In genomic region chr3:142964150-142964498, GRCh38 we compare ENCODE assay signal across 10 cellular contexts. TPM values are rescaled to one million over a fixed set of nuclear protein-coding genes. Genes with fewer than 3 reads are reported as not detected.
DNase-seq lines count a peak whose midpoint lies in the region; ATAC-seq, FAIRE-seq and TF ChIP-seq lines count a peak whose summit lies in the region.
"Had no signal": no experiment of that assay in that cellular context is flagged by ENCODE, and none has a peak within 500 bp of the region (broad histone marks: within the 10 kb centered on the region; RNA-seq: fewer than 3 reads in every experiment).

No MANE protein-coding gene starts in this region.

- H3K9me3 Mint-ChIP-seq in activated CD4-positive, alpha-beta T cell treated with anti-CD3 and anti-CD28 coated beads for 36 hours (ENCODE audit: low read depth), result no peaks in the 10 kb centered on the region
- H3K9me3 Mint-ChIP-seq in astrocyte (ENCODE audit: unreplicated experiment), result peaks cover 3% of the 10 kb centered on the region

- peak overlapping the region; percentile 95 for H3K4me2 ChIP-seq in astrocyte (ENCODE audit: low read length)

- peak; percentile 39 for ATAC-seq in activated CD4-positive, alpha-beta T cell treated with anti-CD3 and anti-CD28 coated beads for 36 hours

- POLR2A ChIA-PET in activated CD4-positive, alpha-beta T cell treated with anti-CD3 and anti-CD28 coated beads for 36 hours (lab: Charles Lee), result no interaction called here

- H3K4me1 ChIP-seq in astrocyte (ENCODE audit: insufficient read depth, low read length), result peaks cover 4% of the 10 kb centered on the region
- peaks cover 6% of the 10 kb centered on the region for H3K4me1 ChIP-seq in thymus (ENCODE audit: control insufficient read depth, insufficient read depth, low read length)
- H3K4me1 ChIP-seq: colonic mucosa had no signal

- DNase-seq in activated CD4-positive, alpha-beta T cell treated with anti-CD3 and anti-CD28 coated beads for 36 hours, result no peak
- no peak for DNase-seq in activated CD4-positive, alpha-beta T cell treated with anti-CD3 and anti-CD28 coated beads, Interleukin-2, amount 50 U/mL, for 4 hours
- DNase-seq in astrocyte (ENCODE audit: low read depth) (peak; percentile 28), left kidney (ENCODE audit: low read depth, low spot score) (peak; percentile 73), NCI-H2107 (lab: John Stamatoyannopoulos, UW) (no peak), ecto neural progenitor cell (ENCODE audit: low spot score) (no peak)
- DNase-seq in stimulated activated CD4-positive, alpha-beta T cell treated with anti-CD3 and anti-CD28 coated beads, Interleukin-2, amount 100 ng/mL, for 24 hours, result no peak
- DNase-seq: colonic mucosa, DND-41 had no signal

- H4K20me1 ChIP-seq in astrocyte (ENCODE audit: insufficient read depth, low read length), result no peaks in the 10 kb centered on the region

- intact Hi-C loops in activated CD4-positive, alpha-beta T cell treated with anti-CD3 and anti-CD28 coated beads for 36 hours (cut with DNase I, micrococcal nuclease), result no loop called here

- H3K27ac ChIP-seq in astrocyte (ENCODE audit: low read depth, low read length) (no peak overlapping the region), thymus (ENCODE audit: low read depth) (no peak overlapping the region)
- H3K27ac ChIP-seq: colonic mucosa had no signal

- H3K9me3 ChIP-seq in astrocyte (ENCODE audit: insufficient read depth, low read depth, low read length) (peaks cover 7% of the 10 kb centered on the region), thymus (ENCODE audit: control insufficient read depth) (peaks cover 3% of the 10 kb centered on the region)
- H3K9me3 ChIP-seq: colonic mucosa had no signal

- H3K79me2 ChIP-seq in astrocyte (ENCODE audit: insufficient read depth, low read length), result no peaks in the 10 kb centered on the region

- H3K27me3 Mint-ChIP-seq in activated CD4-positive, alpha-beta T cell treated with anti-CD3 and anti-CD28 coated beads for 36 hours, result peaks cover 49% of the 10 kb centered on the region
- H3K27me3 Mint-ChIP-seq in astrocyte (ENCODE audit: low read depth, unreplicated experiment), result peaks cover 23% of the 10 kb centered on the region

- peaks cover 10% of the 10 kb centered on the region for H3K27me3 ChIP-seq in astrocyte (ENCODE audit: insufficient read depth, low read length)
- H3K27me3 ChIP-seq in thymus (ENCODE audit: control insufficient read depth, insufficient read depth), result peaks cover 51% of the 10 kb centered on the region

- peak overlapping the region; percentile 60 for H3K4me3 ChIP-seq in astrocyte (ENCODE audit: insufficient read depth, low read depth, low read length)
- peak overlapping the region; percentile 59 for H3K4me3 ChIP-seq in thymus (ENCODE audit: low read length)

- peaks cover 7% of the 10 kb centered on the region for H3K4me1 Mint-ChIP-seq in activated CD4-positive, alpha-beta T cell treated with anti-CD3 and anti-CD28 coated beads for 36 hours
- peaks cover 6% of the 10 kb centered on the region for H3K4me1 Mint-ChIP-seq in astrocyte (ENCODE audit: low read depth, unreplicated experiment)

- TF ChIP-seq CTCF in astrocyte (IDR thresholded peaks at IDR 0.05; ENCODE audit: insufficient read depth, low read depth, low read length), result no peak

- H3K36me3 ChIP-seq in astrocyte (ENCODE audit: insufficient read depth, low read length) (no peaks in the 10 kb centered on the region), thymus (ENCODE audit: control insufficient read depth, insufficient read depth) (no peaks in the 10 kb centered on the region)
- H3K36me3 ChIP-seq: colonic mucosa had no signal

- 13% methylated on average over 24 of the region's 24 CpGs for WGBS in thymus

- peaks cover 2% of the 10 kb centered on the region for H3K36me3 Mint-ChIP-seq in activated CD4-positive, alpha-beta T cell treated with anti-CD3 and anti-CD28 coated beads for 36 hours (ENCODE audit: low read depth)
- peaks cover 2% of the 10 kb centered on the region for H3K36me3 Mint-ChIP-seq in astrocyte (ENCODE audit: low read depth, unreplicated experiment)

- H3K27ac Mint-ChIP-seq in activated CD4-positive, alpha-beta T cell treated with anti-CD3 and anti-CD28 coated beads for 36 hours, result no peak overlapping the region
- peak overlapping the region; percentile 80 for H3K27ac Mint-ChIP-seq in astrocyte (ENCODE audit: unreplicated experiment)

- peak overlapping the region; percentile 94 for H2AFZ ChIP-seq in astrocyte (ENCODE audit: low read depth, low read length)

- no peak for FAIRE-seq in astrocyte (lab: Jason Lieb, UNC)

- peak overlapping the region; percentile 59 for H3K4me3 Mint-ChIP-seq in activated CD4-positive, alpha-beta T cell treated with anti-CD3 and anti-CD28 coated beads for 36 hours
- peak overlapping the region; percentile 87 for H3K4me3 Mint-ChIP-seq in astrocyte (ENCODE audit: unreplicated experiment)

- H3K9ac ChIP-seq in astrocyte (ENCODE audit: low read length), result peak overlapping the region; percentile 60

- CTCF ChIA-PET in activated CD4-positive, alpha-beta T cell treated with anti-CD3 and anti-CD28 coated beads for 36 hours (lab: Charles Lee), result interaction anchor here (0.6 to 0.8 kb wide), 3 partner anchors 38 to 164 kb away, joined by 3 to 4 read pairs (median 4); no protein-coding TSS in a partner anchor

RNA-seq across cellular contexts. Expression of gene PAQR9, which starts 0.7 kb away (rescaled TPM):
- not detected for total RNA-seq in activated CD4-positive, alpha-beta T cell treated with anti-CD3 and anti-CD28 coated beads for 36 hours
- 0.22 and 0.23 TPM in 2 replicates for total RNA-seq in astrocyte
- polyA plus RNA-seq in thymus, result 0.02 TPM
- total RNA-seq: colonic mucosa had no signal

RNA-seq across cellular contexts. Expression of gene U2SURP, which starts 37.2 kb away (rescaled TPM):
- total RNA-seq in activated CD4-positive, alpha-beta T cell treated with anti-CD3 and anti-CD28 coated beads for 36 hours, result 100 to 1,000 TPM; 208 to 248 TPM
- 106 and 109 TPM in 2 replicates for total RNA-seq in astrocyte
- 79.7 TPM for polyA plus RNA-seq in thymus

Comparison
In these comparisons a context has a peak if more than half of its experiments do, and no peak if none do; other contexts are left out.
1. DNase-seq: peak in astrocyte (single experiment) and left kidney (single experiment); none in activated CD4-positive, alpha-beta T cell treated with anti-CD3 and anti-CD28 coated beads for 36 hours (single experiment), activated CD4-positive, alpha-beta T cell treated with anti-CD3 and anti-CD28 coated beads, Interleukin-2, amount 50 U/mL, for 4 hours (0 of 2), NCI-H2107 (single experiment), ecto neural progenitor cell (single experiment) and stimulated activated CD4-positive, alpha-beta T cell treated with anti-CD3 and anti-CD28 coated beads, Interleukin-2, amount 100 ng/mL, for 24 hours (0 of 2).